In genomic region chr13:99075268-99076191, GRCh38 we compare ENCODE assay signal across 8 cellular contexts.
DNase-seq lines count a peak whose midpoint lies in the region; ATAC-seq and TF ChIP-seq lines count a peak whose summit lies in the region.

No MANE protein-coding gene starts in this region.

- no peak overlapping the region for H3K4me3 ChIP-seq in ovary

- DNase-seq in left lobe of liver (ENCODE audit: low spot score) (no peak), ovary (no peak), caudate nucleus (lab: John Stamatoyannopoulos, UW) (no peak), RPMI8226 (no peak), left ventricle myocardium superior (no peak)

- 94 to 98% (median 95%) methylated on average over 1 of the region's 1 CpG for WGBS in ovary, 3 donors

- H3K36me3 ChIP-seq in ovary: no peaks in the 10 kb centered on the region

- TF ChIP-seq POLR2A in ovary (IDR thresholded peaks at IDR 0.05): no peak

- intact Hi-C loops in ovary (cut with DNase I) (no loop called here), left ventricle myocardium superior (cut with micrococcal nuclease) (no loop called here)

- no peak for TF ChIP-seq CTCF in ovary (IDR thresholded peaks at IDR 0.05)

- H3K27ac ChIP-seq in ovary (no peak overlapping the region), caudate nucleus (ENCODE audit: low read depth, low read length) (no peak overlapping the region)

- ATAC-seq in GM18861 (IDR thresholded peaks at IDR 0.05; ENCODE audit: unreplicated experiment) (peak; percentile 91), GM21619 (IDR thresholded peaks at IDR 0.05; ENCODE audit: unreplicated experiment) (peak; percentile 96), HG03520 (IDR thresholded peaks at IDR 0.05; ENCODE audit: unreplicated experiment) (peak; percentile 88), left lobe of liver (peak; percentile 20), left ventricle myocardium superior (no peak)

- H3K27me3 ChIP-seq in ovary: no peaks in the 10 kb centered on the region

- TF ChIP-seq EP300 in ovary (IDR thresholded peaks at IDR 0.05): no peak

- no peaks in the 10 kb centered on the region for H3K4me1 ChIP-seq in ovary (ENCODE audit: insufficient read depth)

- no peaks in the 10 kb centered on the region for H3K9me3 ChIP-seq in ovary
